ENCODE assay signal across 8 cellular contexts in the genomic region with DNA sequence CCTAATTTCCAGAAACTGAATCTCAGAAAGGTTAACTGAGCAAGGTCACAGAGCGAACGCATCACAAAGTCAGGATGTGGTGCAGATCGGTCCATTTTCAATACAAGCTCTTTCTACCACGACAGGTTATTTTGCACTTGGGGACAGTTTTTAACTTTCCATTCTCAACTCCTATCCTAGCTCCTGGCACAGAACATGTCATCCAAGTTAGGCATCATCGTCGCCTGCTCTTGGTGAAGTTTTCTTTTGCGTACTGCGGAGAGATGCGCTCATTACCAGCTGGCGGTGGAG. TPM values are rescaled to one million over a fixed set of nuclear protein-coding genes. Genes with fewer than 3 reads are reported as not detected.
DNase-seq lines count a peak whose midpoint lies in the region; ATAC-seq and TF ChIP-seq lines count a peak whose summit lies in the region.

No MANE protein-coding gene starts in this region.

- peaks cover 21% of the 10 kb centered on the region for H3K4me1 ChIP-seq in OCI-LY3 (ENCODE audit: low read length)
- H3K4me1 ChIP-seq in spleen = peaks cover 5 to 47% (median 34%) of the 10 kb centered on the region in 6 donors

- DNase-seq in left ventricle myocardium superior (no peak), spleen (no peak), SW480 (ENCODE audit: low spot score) (no peak)
- DNase-seq in activated CD4-positive, CD25-positive, alpha-beta regulatory T cell (lab: John Stamatoyannopoulos, UW) = no peak

- WGBS in spleen, 5 donors = 0% methylated on average over 10 of the region's 10 CpGs

- H3K36me3 ChIP-seq in OCI-LY3 (replicated peaks; ENCODE audit: low read depth, low read length) = peaks cover 19% of the 10 kb centered on the region
- peaks cover 0 to 24% (median 8%) of the 10 kb centered on the region in 6 donors for H3K36me3 ChIP-seq in spleen

- no peak for TF ChIP-seq CTCF in OCI-LY3 (IDR thresholded peaks at IDR 0.05; ENCODE audit: low read depth, low read length)
- no peak for TF ChIP-seq CTCF in spleen (IDR thresholded peaks at IDR 0.05 in 8 of 11, conservative IDR thresholded peaks at IDR 0.05 in 3 of 11)

- H4K20me1 ChIP-seq in OCI-LY3 (ENCODE audit: insufficient read depth, low read length) = no peaks in the 10 kb centered on the region

- intact Hi-C loops in left ventricle myocardium superior (cut with micrococcal nuclease) = loop anchor here (5.0 kb wide), 2 partner anchors 117 to 137 kb away; a partner anchor contains a TSS
- intact Hi-C loops in spleen (cut with DNase I; ENCODE audit: low total_unique reads) = loop anchor here (5.0 kb wide), 1 partner anchor 137 kb away; no protein-coding TSS in a partner anchor

- H3K4me3 ChIP-seq in OCI-LY3 (ENCODE audit: low read length) = peak overlapping the region; percentile 84
- peak overlapping the region; percentile 61 to 91 (median 78) for H3K4me3 ChIP-seq in spleen

- H3K27me3 ChIP-seq in OCI-LY3 (ENCODE audit: low read depth, low read length) = no peaks in the 10 kb centered on the region; the same call in 1 of the 2 replicates
- no peaks in the 10 kb centered on the region for H3K27me3 ChIP-seq in spleen (replicated peaks in 1 of 7)

- peak overlapping the region; percentile 79 for H3K4me2 ChIP-seq in OCI-LY3 (ENCODE audit: low read length)

- no peak for TF ChIP-seq POLR2A in spleen (IDR thresholded peaks at IDR 0.05)

- peak overlapping the region; percentile 65 for H3K9ac ChIP-seq in OCI-LY3 (ENCODE audit: low read length)

- H3K79me2 ChIP-seq in OCI-LY3 (ENCODE audit: low read length) = peaks cover 23% of the 10 kb centered on the region

- H3K27ac ChIP-seq in OCI-LY3 (ENCODE audit: low read length) = peak overlapping the region; percentile 45
- peak overlapping the region; percentile 93 to 97 (median 95) for H3K27ac ChIP-seq in spleen

- ATAC-seq in GM19395 (IDR thresholded peaks at IDR 0.05; ENCODE audit: unreplicated experiment) (peak; percentile 2), left ventricle myocardium superior (peak; percentile 5), GM19452 (IDR thresholded peaks at IDR 0.05; ENCODE audit: unreplicated experiment) (no peak), HG03469 (IDR thresholded peaks at IDR 0.05; ENCODE audit: unreplicated experiment) (no peak)

- H3K9me3 ChIP-seq in OCI-LY3 (ENCODE audit: insufficient read depth, low read length) (no peaks in the 10 kb centered on the region), spleen (no peaks in the 10 kb centered on the region)

- peak overlapping the region; percentile 79; the same call in 1 of the 2 replicates for H2AFZ ChIP-seq in OCI-LY3 (ENCODE audit: low read depth, low read length)

RNA-seq across cellular contexts. Expression of a gene that starts 15.5 kb away (rescaled TPM):
- total RNA-seq in left ventricle myocardium superior (9.0 TPM), spleen (10 to 100 TPM; 34.5 to 65.4 (median 47.2) TPM)
- 1 to 10 TPM; 3.1 to 6.2 (median 3.7) TPM for polyA plus RNA-seq in spleen

Comparison
In these comparisons a context has a peak if more than half of its experiments do, and no peak if none do; other contexts are left out.
1. ATAC-seq: peak in GM19395 (single experiment) and left ventricle myocardium superior (single experiment); none in GM19452 (single experiment) and HG03469 (single experiment).